In genomic region chr6:1027795-1028569, GRCh38 we compare ENCODE assay signal across 25 cellular contexts.
DNase-seq lines count a peak whose midpoint lies in the region; ATAC-seq and TF ChIP-seq lines count a peak whose summit lies in the region.
"Had no signal": no experiment of that assay in that cellular context is flagged by ENCODE, and none has a peak within 500 bp of the region (broad histone marks: within the 10 kb centered on the region; RNA-seq: fewer than 3 reads in every experiment).

No MANE protein-coding gene starts in this region.

- ATAC-seq in Right ventricle myocardium superior (ENCODE audit: poor library complexity) (no peak), left colon (no peak), HG02870 (IDR thresholded peaks at IDR 0.05; ENCODE audit: unreplicated experiment) (no peak)
- ATAC-seq in CD4-positive, alpha-beta T cell (ENCODE audit: poor library complexity): no peak
- ATAC-seq: activated T-cell treated with anti-CD3 and anti-CD28 coated beads, Interleukin-2, amount 50 U/mL, for 72 hours; PC-3 had no signal

- H3K4me3 Mint-ChIP-seq in CD4-positive, alpha-beta T cell: no peak overlapping the region
- H3K4me3 Mint-ChIP-seq: activated naive CD4-positive, alpha-beta T cell treated with anti-CD3 and anti-CD28 coated beads, Interleukin-2, amount 10 ng/mL, durations not matched to agents 7 days and 5 days; activated T-cell treated with anti-CD3 and anti-CD28 coated beads, Interleukin-2, amount 50 U/mL, for 72 hours; memory B cell; naive B cell; stimulated activated naive CD8-positive, alpha-beta T cell treated with anti-CD3 and anti-CD28 coated beads, Interleukin-15, Interleukin-2, amounts not matched to agents 100 ng/mL and 50 ng/mL, for 24 hours had no signal

- no peak for TF ChIP-seq POLR2A in vagina (IDR thresholded peaks at IDR 0.05)

- H3K9me3 ChIP-seq in right atrium auricular region (peaks cover 0 to 16% of the 10 kb centered on the region in 2 donors), WERI-Rb-1 (ENCODE audit: severe bottlenecking) (peaks cover 31% of the 10 kb centered on the region), vagina (no peaks in the 10 kb centered on the region)
- H3K9me3 ChIP-seq in CD4-positive, alpha-beta T cell (ENCODE audit: control insufficient read depth, low read length): no peaks in the 10 kb centered on the region
- H3K9me3 ChIP-seq: BE2C, Caco-2, thyroid gland had no signal

- CTCF ChIA-PET in CD4-positive, alpha-beta T cell (lab: Charles Lee): no interaction called here

- no peak overlapping the region for H3K27ac Mint-ChIP-seq in CD4-positive, alpha-beta T cell
- H3K27ac Mint-ChIP-seq: activated naive CD4-positive, alpha-beta T cell treated with anti-CD3 and anti-CD28 coated beads, Interleukin-2, amount 10 ng/mL, durations not matched to agents 7 days and 5 days; activated T-cell treated with anti-CD3 and anti-CD28 coated beads, Interleukin-2, amount 50 U/mL, for 72 hours; memory B cell; stimulated activated naive CD8-positive, alpha-beta T cell treated with anti-CD3 and anti-CD28 coated beads, Interleukin-15, Interleukin-2, amounts not matched to agents 100 ng/mL and 50 ng/mL, for 24 hours had no signal

- H3K27ac ChIP-seq in right atrium auricular region (no peak overlapping the region), WERI-Rb-1 (peak overlapping the region; percentile 60; the same call in 1 of the 2 replicates), vagina (no peak overlapping the region)
- H3K27ac ChIP-seq in CD4-positive, alpha-beta T cell (ENCODE audit: low read depth, low read length): no peak overlapping the region
- H3K27ac ChIP-seq: dorsolateral prefrontal cortex, thyroid gland had no signal

- no peaks in the 10 kb centered on the region for H3K9me3 Mint-ChIP-seq in CD4-positive, alpha-beta T cell
- H3K9me3 Mint-ChIP-seq: activated naive CD4-positive, alpha-beta T cell treated with anti-CD3 and anti-CD28 coated beads, Interleukin-2, amount 10 ng/mL, durations not matched to agents 7 days and 5 days; activated T-cell treated with anti-CD3 and anti-CD28 coated beads, Interleukin-2, amount 50 U/mL, for 72 hours; stimulated activated naive CD8-positive, alpha-beta T cell treated with anti-CD3 and anti-CD28 coated beads, Interleukin-15, Interleukin-2, amounts not matched to agents 100 ng/mL and 50 ng/mL, for 24 hours had no signal

- POLR2A ChIA-PET in CD4-positive, alpha-beta T cell (lab: Charles Lee): no interaction called here

- DNase-seq in right atrium auricular region (ENCODE audit: low spot score): peak; percentile 32
- no peak for DNase-seq in Right ventricle myocardium superior
- no peak for DNase-seq in WERI-Rb-1
- DNase-seq in iPS-NIHi11 (ENCODE audit: low spot score): peak; percentile 60
- peak; percentile 79 to 82 for DNase-seq in vagina (ENCODE audit: extremely low spot score in 2 of 2)
- DNase-seq in left colon: no peak
- DNase-seq in CD4-positive, alpha-beta T cell: no peak
- DNase-seq: 8988T; activated naive CD4-positive, alpha-beta T cell treated with anti-CD3 and anti-CD28 coated beads, Interleukin-2, amount 10 ng/mL, durations not matched to agents 7 days and 5 days; activated T-cell treated with anti-CD3 and anti-CD28 coated beads, Interleukin-2, amount 50 U/mL, for 72 hours; BE2C; Caco-2; caudate nucleus; dorsolateral prefrontal cortex; naive B cell; NCI-H1105 treated with DMSO at 0.1 percent for 48 hours; NCI-H2081 treated with DMSO at 0.1 percent for 48 hours; SHP77 treated with DMSO at 0.1 percent for 48 hours; stimulated activated CD4-positive, alpha-beta T cell treated with anti-CD3 and anti-CD28 coated beads, Interleukin-12 subunit alpha, Interleukin-12 subunit beta, amount 100 ng/mL, for 4 hours; SW 1271; thyroid gland had no signal

- H3K4me3 ChIP-seq in right atrium auricular region (no peak overlapping the region), WERI-Rb-1 (ENCODE audit: low read depth, low read length) (no peak overlapping the region), vagina (no peak overlapping the region)
- H3K4me3 ChIP-seq: dorsolateral prefrontal cortex, thyroid gland had no signal

- H3K4me1 ChIP-seq in right atrium auricular region (no peaks in the 10 kb centered on the region), vagina (peaks cover 39% of the 10 kb centered on the region)
- H3K4me1 ChIP-seq: BE2C, Caco-2, thyroid gland had no signal

- H3K27me3 ChIP-seq in right atrium auricular region: no peaks in the 10 kb centered on the region
- H3K27me3 ChIP-seq in WERI-Rb-1 (ENCODE audit: insufficient read depth, low read depth, severe bottlenecking): no peaks in the 10 kb centered on the region
- no peaks in the 10 kb centered on the region for H3K27me3 ChIP-seq in vagina
- peaks cover 11% of the 10 kb centered on the region for H3K27me3 ChIP-seq in CD4-positive, alpha-beta T cell (ENCODE audit: control insufficient read depth, insufficient read depth, low read length)
- H3K27me3 ChIP-seq: thyroid gland had no signal

- H3K27me3 Mint-ChIP-seq in CD4-positive, alpha-beta T cell: peaks cover 23% of the 10 kb centered on the region

- no peaks in the 10 kb centered on the region for H3K36me3 Mint-ChIP-seq in CD4-positive, alpha-beta T cell (ENCODE audit: low read depth)
- H3K36me3 Mint-ChIP-seq: activated naive CD4-positive, alpha-beta T cell treated with anti-CD3 and anti-CD28 coated beads, Interleukin-2, amount 10 ng/mL, durations not matched to agents 7 days and 5 days; memory B cell; naive B cell had no signal

- TF ChIP-seq CTCF in right atrium auricular region (IDR thresholded peaks at IDR 0.05) (no peak), WERI-Rb-1 (IDR thresholded peaks at IDR 0.05; ENCODE audit: low read depth, low read length) (no peak), vagina (IDR thresholded peaks at IDR 0.05) (no peak)
- TF ChIP-seq CTCF in CD4-positive, alpha-beta T cell (IDR thresholded peaks at IDR 0.05): no peak

- H3K36me3 ChIP-seq in right atrium auricular region: no peaks in the 10 kb centered on the region
- H3K36me3 ChIP-seq in WERI-Rb-1: no peaks in the 10 kb centered on the region
- no peaks in the 10 kb centered on the region for H3K36me3 ChIP-seq in vagina
- H3K36me3 ChIP-seq: BE2C, thyroid gland had no signal

- intact Hi-C loops in Right ventricle myocardium superior (cut with DNase I): no loop called here
- intact Hi-C loops in vagina (cut with DNase I): no loop called here
- intact Hi-C loops in left colon (cut with DNase I, micrococcal nuclease): no loop called here
- intact Hi-C loops in CD4-positive, alpha-beta T cell (cut with DNase I, micrococcal nuclease): no loop called here

- H3K4me1 Mint-ChIP-seq in CD4-positive, alpha-beta T cell (ENCODE audit: low read depth): no peaks in the 10 kb centered on the region
- H3K4me1 Mint-ChIP-seq: activated naive CD4-positive, alpha-beta T cell treated with anti-CD3 and anti-CD28 coated beads, Interleukin-2, amount 10 ng/mL, durations not matched to agents 7 days and 5 days; memory B cell; naive B cell had no signal

Comparison
In these comparisons a context has a peak if more than half of its experiments do, and no peak if none do; other contexts are left out.
1. DNase-seq: peak in right atrium auricular region (single experiment), iPS-NIHi11 (single experiment) and vagina (2 of 2); none in Right ventricle myocardium superior (single experiment), WERI-Rb-1 (single experiment), left colon (0 of 2) and CD4-positive, alpha-beta T cell (0 of 10).